1 cellular context compared by ENCODE assay signal in the genomic region with DNA sequence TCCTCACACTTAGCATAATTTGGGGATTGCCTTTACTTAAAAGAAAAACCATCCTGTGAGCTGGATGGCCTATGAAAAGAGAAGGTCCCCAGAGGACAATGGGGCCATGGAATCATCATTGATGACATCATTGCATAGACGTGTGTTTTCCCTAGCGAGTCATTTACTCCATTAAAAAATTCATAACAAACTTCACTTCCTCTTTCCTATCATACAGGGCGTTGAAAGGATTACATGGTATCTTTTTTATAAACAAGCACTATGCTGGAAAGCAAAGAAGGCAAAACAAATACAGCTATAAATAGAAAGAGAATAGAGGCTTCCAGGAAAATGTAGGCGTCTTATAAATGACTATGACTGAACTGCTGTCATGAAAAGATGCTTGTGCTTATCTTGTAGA.
TF ChIP-seq lines count a peak whose summit lies in the region.

No MANE protein-coding gene starts in this region.

TF ChIP-seq in GM12878, 131 proteins besides CTCF, POLR2A, EP300 and RAD21:
- peak; percentile 63 for TF ChIP-seq SPI1 (IDR thresholded peaks at IDR 0.05; ENCODE audit: borderline replicate concordance, insufficient read depth, low read depth, low read length)
- TF ChIP-seq ATF7 (IDR thresholded peaks at IDR 0.05; ENCODE audit: low read depth) = peak; percentile 82
- no peak for TF ChIP-seq CREM (IDR thresholded peaks at IDR 0.05; ENCODE audit: low read depth)
- no peak for TF ChIP-seq ZSCAN29 (IDR thresholded peaks at IDR 0.05)
- no peak for TF ChIP-seq MYC (IDR thresholded peaks at IDR 0.05; ENCODE audit: insufficient read depth, insufficient read length, insufficient replicate concordance, low read length, severe bottlenecking)
